32 cellular contexts compared by ENCODE assay signal in genomic region chr5:19690978-19691377, GRCh38.
"Had no signal": no experiment of that assay in that cellular context is flagged by ENCODE, and none has a peak within 500 bp of the region (broad histone marks: within the 10 kb centered on the region; RNA-seq: fewer than 3 reads in every experiment).

No MANE protein-coding gene starts in this region.

- H3K4me2 ChIP-seq: SK-N-SH had no signal

- H3K27me3 ChIP-seq: adrenal gland, Peyer's patch, SJSA1 had no signal

- H3K27ac ChIP-seq: adrenal gland, Peyer's patch, SJSA1, WERI-Rb-1 had no signal

- H3K4me3 ChIP-seq: adrenal gland, Peyer's patch, SJSA1 had no signal

- H3K36me3 Mint-ChIP-seq: brain had no signal

- ATAC-seq: activated CD8-positive, alpha-beta T cell treated with anti-CD3 and anti-CD28 coated beads for 36 hours; activated naive CD4-positive, alpha-beta T cell treated with anti-CD3 and anti-CD28 coated beads, Interleukin-2, amount 50 U/mL, for 72 hours; PC-3 had no signal

- H3K4me1 Mint-ChIP-seq: activated CD4-positive, alpha-beta T cell treated with anti-CD3 and anti-CD28 coated beads, Interleukin-2, amount 10 ng/mL, durations not matched to agents 24 days and 14 days; brain had no signal

- H3K4me1 ChIP-seq: adrenal gland, Peyer's patch, SJSA1 had no signal

- H3K27me3 Mint-ChIP-seq: activated CD4-positive, alpha-beta T cell treated with anti-CD3 and anti-CD28 coated beads, Interleukin-2, amount 10 ng/mL, durations not matched to agents 24 days and 14 days; activated CD8-positive, alpha-beta T cell treated with anti-CD3 and anti-CD28 coated beads for 36 hours; activated T-cell treated with anti-CD3 and anti-CD28 coated beads, Interleukin-2, amount 50 U/mL, for 24 hours had no signal

- DNase-seq: activated CD4-positive, alpha-beta T cell treated with anti-CD3 and anti-CD28 coated beads, Interleukin-2, amount 10 ng/mL, durations not matched to agents 24 days and 14 days; activated CD4-positive, alpha-beta T cell treated with anti-CD3 and anti-CD28 coated beads, Interleukin-2, amount 50 U/mL, for 4 hours; activated CD8-positive, alpha-beta T cell treated with anti-CD3 and anti-CD28 coated beads for 36 hours; activated gamma-delta T cell treated with Interleukin-2 at 50 U/mL for 16 hours; activated naive CD4-positive, alpha-beta T cell treated with anti-CD3 and anti-CD28 coated beads for 36 hours; activated T-cell treated with anti-CD3 and anti-CD28 coated beads, Interleukin-2, amount 50 U/mL, for 24 hours; adrenal gland; caudate nucleus; NCI-H1092 treated with DMSO at 0.1 percent for 48 hours; NCI-H1417; NCI-H146; NCI-H187; NCI-H2029 treated with DMSO at 0.1 percent for 48 hours; NCI-H2107; NCI-H2171; NCI-H510A; NCI-H526; NCI-H748 treated with DMSO at 0.1 percent for 48 hours; NK-92 treated with Interleukin-12 subunit alpha and Interleukin-12 subunit beta, amount 100 ng/mL, for 24 hours; PC-3; Peyer's patch; RPMI8226; SHP77 treated with DMSO at 0.1 percent for 48 hours; SK-N-SH; SW 1271; T1000; WERI-Rb-1 had no signal

- FAIRE-seq: bronchial epithelial cell had no signal

- H3K9me2 ChIP-seq: SK-N-SH had no signal

- H3K27ac Mint-ChIP-seq: activated CD4-positive, alpha-beta T cell treated with anti-CD3 and anti-CD28 coated beads, Interleukin-2, amount 10 ng/mL, durations not matched to agents 24 days and 14 days; activated CD8-positive, alpha-beta T cell treated with anti-CD3 and anti-CD28 coated beads for 36 hours; activated naive CD4-positive, alpha-beta T cell treated with anti-CD3 and anti-CD28 coated beads for 36 hours; activated naive CD4-positive, alpha-beta T cell treated with anti-CD3 and anti-CD28 coated beads, Interleukin-2, amount 50 U/mL, for 72 hours; activated T-cell treated with anti-CD3 and anti-CD28 coated beads, Interleukin-2, amount 50 U/mL, for 24 hours; activated T-helper 1 cell treated with anti-CD3 and anti-CD28 coated beads, Interleukin-12 subunit alpha, Interleukin-12 subunit beta, Interleukin-2, Interleukin-4 antibody, amounts not matched to agents 30 ng/mL and 10 ng/mL and 1 ng/mL, durations not matched to agents 14 hours and 24 hours and 36 hours; brain had no signal

- H3K9me3 ChIP-seq: SJSA1, SK-N-SH had no signal

- H3K4me3 Mint-ChIP-seq: activated CD4-positive, alpha-beta T cell treated with anti-CD3 and anti-CD28 coated beads, Interleukin-2, amount 10 ng/mL, durations not matched to agents 24 days and 14 days; activated CD8-positive, alpha-beta T cell treated with anti-CD3 and anti-CD28 coated beads for 36 hours; activated naive CD4-positive, alpha-beta T cell treated with anti-CD3 and anti-CD28 coated beads for 36 hours; activated T-cell treated with anti-CD3 and anti-CD28 coated beads, Interleukin-2, amount 50 U/mL, for 24 hours; activated T-helper 1 cell treated with anti-CD3 and anti-CD28 coated beads, Interleukin-12 subunit alpha, Interleukin-12 subunit beta, Interleukin-2, Interleukin-4 antibody, amounts not matched to agents 30 ng/mL and 10 ng/mL and 1 ng/mL, durations not matched to agents 14 hours and 24 hours and 36 hours; brain had no signal

- H3K36me3 ChIP-seq: adrenal gland, Peyer's patch, SJSA1, WERI-Rb-1 had no signal

- H3K9ac ChIP-seq: SK-N-SH had no signal
